14 cellular contexts compared by ENCODE assay signal in the genomic region with DNA sequence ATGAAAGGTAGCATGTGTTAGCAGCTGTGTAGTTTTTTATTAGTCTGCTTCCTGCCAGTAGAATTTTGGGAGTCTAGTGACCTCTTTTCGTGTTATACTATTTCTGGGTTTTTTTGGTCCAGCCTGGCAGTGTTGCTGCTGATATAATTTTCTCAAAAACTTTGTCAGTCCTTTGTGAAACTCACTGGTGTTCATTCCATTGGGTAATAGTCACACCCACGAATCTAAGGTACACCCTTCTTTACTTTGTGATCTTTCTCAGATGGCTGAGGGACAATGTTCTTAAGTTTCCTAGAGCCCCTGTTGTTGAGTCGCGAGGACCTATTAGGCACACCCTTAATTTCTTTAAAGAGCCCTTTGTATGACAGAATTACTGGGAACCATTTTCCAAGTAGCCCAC.
"Had no signal": no experiment of that assay in that cellular context is flagged by ENCODE, and none has a peak within 500 bp of the region (broad histone marks: within the 10 kb centered on the region; RNA-seq: fewer than 3 reads in every experiment).

No MANE protein-coding gene starts in this region.

- DNase-seq: activated CD4-positive, alpha-beta T cell treated with anti-CD3 and anti-CD28 coated beads, Interleukin-2, amount 10 ng/mL, durations not matched to agents 24 days and 14 days; activated CD4-positive, CD25-positive, alpha-beta regulatory T cell; activated CD8-positive, alpha-beta memory T cell treated with anti-CD3 and anti-CD28 coated beads, Interleukin-2, amount 50 U/mL, for 48 hours; activated gamma-delta T cell treated with Interleukin-2 at 50 U/mL for 16 hours; activated T-cell treated with anti-CD3 and anti-CD28 coated beads, Interleukin-2, amount 50 U/mL, for 72 hours; amygdala; effector memory CD8-positive, alpha-beta T cell; erythroblast; hypothalamus; nucleus accumbens; posterior cingulate gyrus; retina had no signal

- ATAC-seq: activated T-cell treated with anti-CD3 and anti-CD28 coated beads, Interleukin-2, amount 50 U/mL, for 72 hours; effector memory CD8-positive, alpha-beta T cell; natural killer cell treated with Interleukin-12 subunit alpha and Interleukin-12 subunit beta and Interleukin-15 and Interleukin-18, amount 100 ng/mL, for 72 hours; stimulated activated effector memory CD8-positive, alpha-beta T cell treated with anti-CD3 and anti-CD28 coated beads, Interleukin-12 subunit alpha, Interleukin-12 subunit beta, amount 100 ng/mL, for 72 hours had no signal
